17 cellular contexts compared by ENCODE assay signal in genomic region chr18:28163201-28163778, GRCh38. TPM values are rescaled to one million over a fixed set of nuclear protein-coding genes. Genes with fewer than 3 reads are reported as not detected.
DNase-seq lines count a peak whose midpoint lies in the region; ATAC-seq and TF ChIP-seq lines count a peak whose summit lies in the region.
"Had no signal": no experiment of that assay in that cellular context is flagged by ENCODE, and none has a peak within 500 bp of the region (broad histone marks: within the 10 kb centered on the region; RNA-seq: fewer than 3 reads in every experiment).

No MANE protein-coding gene starts in this region.

- TF ChIP-seq EP300 in SK-N-SH (IDR thresholded peaks at IDR 0.05; ENCODE audit: borderline replicate concordance in 1 of 2, low read depth in 1 of 2, low read length in 1 of 2): no peak

- H3K9me3 Mint-ChIP-seq in neural progenitor cell: no peaks in the 10 kb centered on the region

- CTCF ChIA-PET in SK-N-SH (lab: Yijun Ruan, JAX): interaction anchor here (0.6 kb wide), 1 partner anchor 1357 kb away, joined by 3 read pairs; no protein-coding TSS in a partner anchor

- DNase-seq in ELR (ENCODE audit: low read depth): peak; percentile 2
- DNase-seq in SK-N-SH: no peak
- peak; percentile 27 for DNase-seq in epithelial cell of esophagus (ENCODE audit: low read depth)
- no peak for DNase-seq in neural progenitor cell (ENCODE audit: low spot score)
- no peak for DNase-seq in nucleus accumbens (lab: John Stamatoyannopoulos, UW)
- DNase-seq in NCI-H187 treated with DMSO at 0.1 percent for 48 hours (lab: John Stamatoyannopoulos, UW): no peak
- DNase-seq: activated CD4-positive, alpha-beta T cell treated with anti-CD3 and anti-CD28 coated beads for 36 hours; activated gamma-delta T cell treated with Interleukin-2 at 50 U/mL for 16 hours; DMS153; H7; NCI-H1105; NCI-H748 treated with DMSO at 0.1 percent for 48 hours had no signal

- no peak overlapping the region for H3K4me3 Mint-ChIP-seq in neural progenitor cell
- H3K4me3 Mint-ChIP-seq: activated CD4-positive, alpha-beta T cell treated with anti-CD3 and anti-CD28 coated beads for 36 hours had no signal

- H3K4me3 ChIP-seq in SK-N-SH (ENCODE audit: low read depth in 2 of 2, low read length in 1 of 2) (no peak overlapping the region), epithelial cell of esophagus (ENCODE audit: low read length) (no peak overlapping the region), neural progenitor cell (no peak overlapping the region)
- H3K4me3 ChIP-seq: ascending aorta, skin epidermis had no signal

- H3F3A ChIP-seq in SK-N-SH (replicated peaks; ENCODE audit: insufficient read depth) (peaks cover 29% of the 10 kb centered on the region), neural progenitor cell (ENCODE audit: low read depth) (peaks cover 14% of the 10 kb centered on the region)

- H3K9me2 ChIP-seq in SK-N-SH: no peaks in the 10 kb centered on the region

- H3K9me3 ChIP-seq in SK-N-SH: no peaks in the 10 kb centered on the region
- no peaks in the 10 kb centered on the region for H3K9me3 ChIP-seq in neural progenitor cell (ENCODE audit: low read depth)
- H3K9me3 ChIP-seq: ascending aorta had no signal

- ATAC-seq in GM21447 (IDR thresholded peaks at IDR 0.05; ENCODE audit: unreplicated experiment): no peak
- ATAC-seq: activated CD4-positive, alpha-beta T cell treated with anti-CD3 and anti-CD28 coated beads for 36 hours; Panc1 had no signal

- POLR2A ChIA-PET in SK-N-SH (lab: Yijun Ruan, JAX): no interaction called here

- peaks cover 96% of the 10 kb centered on the region for H4K20me1 ChIP-seq in SK-N-SH (ENCODE audit: insufficient read depth)
- H4K20me1 ChIP-seq in neural progenitor cell (ENCODE audit: low read depth): peaks cover 100% of the 10 kb centered on the region

- H3K27ac ChIP-seq in SK-N-SH (ENCODE audit: low read depth in 2 of 2, low read length in 1 of 2): peak overlapping the region in 1 of 2 experiments; percentile 37; a peak in 1 of 4 replicates
- peak overlapping the region; percentile 18 for H3K27ac ChIP-seq in neural progenitor cell
- H3K27ac ChIP-seq: ascending aorta, C4-2B, skin epidermis had no signal

- no peak overlapping the region for H2AFZ ChIP-seq in SK-N-SH (ENCODE audit: low read depth)
- no peak overlapping the region for H2AFZ ChIP-seq in neural progenitor cell (replicated peaks)

- H3K27me3 Mint-ChIP-seq in neural progenitor cell (ENCODE audit: insufficient read depth, low read depth): no peaks in the 10 kb centered on the region
- H3K27me3 Mint-ChIP-seq: activated CD4-positive, alpha-beta T cell treated with anti-CD3 and anti-CD28 coated beads for 36 hours had no signal

- H3K36me3 ChIP-seq in SK-N-SH (replicated peaks in 1 of 2; ENCODE audit: control insufficient read depth in 1 of 2, insufficient read depth in 2 of 2, low read length in 1 of 2) (peaks cover 8 to 29% of the 10 kb centered on the region in 2 experiments), neural progenitor cell (no peaks in the 10 kb centered on the region)
- H3K36me3 ChIP-seq: ascending aorta had no signal

- H3K4me2 ChIP-seq in SK-N-SH (0 out of 2 replicates have a peak overlapping the region, but pooled peaks have one; percentile 35), neural progenitor cell (peak overlapping the region; percentile 35)

- TF ChIP-seq RAD21 in SK-N-SH (IDR thresholded peaks at IDR 0.05; ENCODE audit: low read length): no peak

- peaks cover 100% of the 10 kb centered on the region for H3K79me2 ChIP-seq in SK-N-SH (ENCODE audit: insufficient read depth)
- peaks cover 100% of the 10 kb centered on the region for H3K79me2 ChIP-seq in neural progenitor cell (ENCODE audit: low read depth)

- H3K27ac Mint-ChIP-seq in neural progenitor cell: no peak overlapping the region
- H3K27ac Mint-ChIP-seq: activated CD4-positive, alpha-beta T cell treated with anti-CD3 and anti-CD28 coated beads for 36 hours had no signal

- no peaks in the 10 kb centered on the region for H3K27me3 ChIP-seq in SK-N-SH (ENCODE audit: insufficient read depth)
- H3K27me3 ChIP-seq in neural progenitor cell: no peaks in the 10 kb centered on the region
- H3K27me3 ChIP-seq: ascending aorta had no signal

- peaks cover 65% of the 10 kb centered on the region for H3K36me3 Mint-ChIP-seq in neural progenitor cell

- 97% methylated on average over 2 of the region's 2 CpGs for WGBS in SK-N-SH (ENCODE audit: low lambda C conversion rate)

- H3K9ac ChIP-seq in SK-N-SH (no peak overlapping the region), neural progenitor cell (no peak overlapping the region)

- TF ChIP-seq CTCF in SK-N-SH (IDR thresholded peaks at IDR 0.05) (no peak), epithelial cell of esophagus (IDR thresholded peaks at IDR 0.05; ENCODE audit: insufficient read depth, low read depth, low read length, missing control alignments) (no peak), neural progenitor cell (IDR thresholded peaks at IDR 0.05) (no peak)

- H3K4me1 Mint-ChIP-seq in neural progenitor cell: peaks cover 63% of the 10 kb centered on the region
- H3K4me1 Mint-ChIP-seq: activated CD4-positive, alpha-beta T cell treated with anti-CD3 and anti-CD28 coated beads for 36 hours had no signal

- H3K4me1 ChIP-seq in SK-N-SH (ENCODE audit: control insufficient read depth in 1 of 2, insufficient read depth in 2 of 2, low read depth in 1 of 2, low read length in 1 of 2) (peaks cover 13 to 19% of the 10 kb centered on the region in 2 experiments; a peak in 3 of 4 replicates), neural progenitor cell (peaks cover 82% of the 10 kb centered on the region)

TF ChIP-seq in SK-N-SH, 30 proteins besides CTCF, POLR2A, EP300 and RAD21 (continues in another document):
- TF ChIP-seq MAX (IDR thresholded peaks at IDR 0.05; ENCODE audit: low read depth) (no peak), JUND (IDR thresholded peaks at IDR 0.05) (no peak), FOXJ3 (CRISPR knock-in tag; IDR thresholded peaks at IDR 0.05) (no peak), SIN3A (IDR thresholded peaks at IDR 0.05; ENCODE audit: borderline replicate concordance, low read depth, low read length) (no peak), CHD2 (IDR thresholded peaks at IDR 0.05; ENCODE audit: low read length, partially characterized antibody) (no peak), GATA2 (CRISPR knock-in tag; IDR thresholded peaks at IDR 0.05) (no peak), REST (IDR thresholded peaks at IDR 0.05; ENCODE audit: low read depth, low read length) (no peak), FOSL2 (IDR thresholded peaks at IDR 0.05; ENCODE audit: borderline replicate concordance, low read depth) (no peak), FOXM1 (IDR thresholded peaks at IDR 0.05; ENCODE audit: low read depth) (no peak), NFIC (IDR thresholded peaks at IDR 0.05; ENCODE audit: borderline replicate concordance) (peak; percentile 68), TCF12 (IDR thresholded peaks at IDR 0.05) (no peak; the same call in 1 of the 2 replicates), MEF2A (IDR thresholded peaks at IDR 0.05; ENCODE audit: borderline replicate concordance, low read depth) (no peak), PBX3 (IDR thresholded peaks at IDR 0.05) (peak; percentile 27; the same call in 1 of the 2 replicates), EZH2phosphoT487 (IDR thresholded peaks at IDR 0.05; ENCODE audit: borderline replicate concordance, low read depth) (no peak), POLR2AphosphoS5 (IDR thresholded peaks at IDR 0.05; ENCODE audit: low read depth, low read length) (0 out of 2 replicates have a peak, but pooled peaks have one; percentile 22), TEAD4 (IDR thresholded peaks at IDR 0.05; ENCODE audit: borderline replicate concordance, insufficient read depth) (no peak), RXRA (IDR thresholded peaks at IDR 0.05; ENCODE audit: borderline replicate concordance, low read depth) (no peak)

RNA-seq across cellular contexts. Expression of gene CDH2, which starts 13.6 kb away (rescaled TPM):
- 146 and 186 TPM in 2 replicates for polyA plus RNA-seq in SK-N-SH (2012; rRNA removed)
- 189 and 223 TPM in 2 replicates for polyA plus RNA-seq in SK-N-SH (2012; cell fraction: cytosol; rRNA removed)
- 62.9 and 131 TPM in 2 replicates for polyA plus RNA-seq in SK-N-SH (2012; cell fraction: nucleus; rRNA removed)
- 333 and 459 TPM in 2 replicates for total RNA-seq in neural progenitor cell (ENCODE audit: low replicate concordance)
- total RNA-seq: activated CD4-positive, alpha-beta T cell treated with anti-CD3 and anti-CD28 coated beads for 36 hours had no signal

Comparison
In these comparisons a context has a peak if more than half of its experiments do, and no peak if none do; other contexts are left out.
1. DNase-seq: peak in ELR (single experiment) and epithelial cell of esophagus (single experiment); none in SK-N-SH (single experiment), neural progenitor cell (single experiment), nucleus accumbens (0 of 56) and NCI-H187 treated with DMSO at 0.1 percent for 48 hours (single experiment).